ENCODE assay signal across 24 cellular contexts in genomic region chr6:20575691-20576451, GRCh38. TPM values are rescaled to one million over a fixed set of nuclear protein-coding genes. Genes with fewer than 3 reads are reported as not detected.
DNase-seq lines count a peak whose midpoint lies in the region; ATAC-seq and TF ChIP-seq lines count a peak whose summit lies in the region.
"Had no signal": no experiment of that assay in that cellular context is flagged by ENCODE, and none has a peak within 500 bp of the region (broad histone marks: within the 10 kb centered on the region; RNA-seq: fewer than 3 reads in every experiment).

No MANE protein-coding gene starts in this region.

- H4K20me1 ChIP-seq in Loucy (ENCODE audit: insufficient read depth, low read length, poor library complexity, severe bottlenecking) (no peaks in the 10 kb centered on the region), neural cell (ENCODE audit: insufficient read depth) (no peaks in the 10 kb centered on the region), PC-3 (ENCODE audit: low read length) (no peaks in the 10 kb centered on the region)

- no peak overlapping the region for H2AFZ ChIP-seq in Loucy (ENCODE audit: low read length)
- no peak overlapping the region for H2AFZ ChIP-seq in neural cell (ENCODE audit: low read depth, low read length)
- no peak overlapping the region for H2AFZ ChIP-seq in PC-3 (ENCODE audit: low read length)

- POLR2A ChIA-PET in PC-3 (lab: Charles Lee; ENCODE audit: unreplicated experiment) = no interaction called here

- H3K4me1 ChIP-seq in Loucy (ENCODE audit: insufficient read depth, low read length, poor library complexity, severe bottlenecking) (peaks cover 64% of the 10 kb centered on the region), endocrine pancreas (ENCODE audit: control insufficient read depth, insufficient read depth, low read length) (peaks cover 30% of the 10 kb centered on the region), PC-3 (ENCODE audit: insufficient read depth, low read length) (peaks cover 5% of the 10 kb centered on the region)
- H3K4me1 ChIP-seq: prostate gland had no signal

- H3K4me2 ChIP-seq in Loucy (ENCODE audit: low read depth, low read length, poor library complexity, severe bottlenecking) = peak overlapping the region; percentile 56
- peak overlapping the region; percentile 61 for H3K4me2 ChIP-seq in neural cell (ENCODE audit: low read length)
- no peak overlapping the region for H3K4me2 ChIP-seq in PC-3 (ENCODE audit: low read length)

- intact Hi-C loops in posterior vena cava (cut with DNase I) (no loop called here), PC-3 (cut with micrococcal nuclease) (no loop called here)

- H3K79me2 ChIP-seq in Loucy (ENCODE audit: insufficient read depth, low read length) (peaks cover 63% of the 10 kb centered on the region), neural cell (replicated peaks; ENCODE audit: insufficient read depth, low read length) (peaks cover 8% of the 10 kb centered on the region), PC-3 (ENCODE audit: low read length) (no peaks in the 10 kb centered on the region)

- H3K9ac ChIP-seq in Loucy (ENCODE audit: low read depth, low read length, poor library complexity, severe bottlenecking) (peak overlapping the region; percentile 84), endocrine pancreas (ENCODE audit: control insufficient read depth, insufficient read depth, low read length) (no peak overlapping the region), neural cell (ENCODE audit: low read length) (peak overlapping the region; percentile 8), PC-3 (ENCODE audit: low read length) (no peak overlapping the region)

- TF ChIP-seq CTCF in Loucy (conservative IDR thresholded peaks at IDR 0.05; ENCODE audit: low read length) (no peak), neural cell (IDR thresholded peaks at IDR 0.05; ENCODE audit: poor library complexity, severe bottlenecking) (no peak), PC-3 (conservative IDR thresholded peaks at IDR 0.05; ENCODE audit: low read depth, low read length) (no peak)

- H3K27me3 ChIP-seq in Loucy (ENCODE audit: insufficient read depth, low read length, poor library complexity, severe bottlenecking) = no peaks in the 10 kb centered on the region
- no peaks in the 10 kb centered on the region for H3K27me3 ChIP-seq in endocrine pancreas (ENCODE audit: control insufficient read depth, insufficient read depth, low read length)
- no peaks in the 10 kb centered on the region for H3K27me3 ChIP-seq in neural cell (ENCODE audit: insufficient read depth, low read depth, low read length)
- H3K27me3 ChIP-seq in PC-3 (ENCODE audit: low read length) = no peaks in the 10 kb centered on the region
- H3K27me3 ChIP-seq: dorsolateral prefrontal cortex had no signal

- H3K9me2 ChIP-seq in Loucy (replicated peaks; ENCODE audit: low read depth, low read length) (no peaks in the 10 kb centered on the region), neural cell (ENCODE audit: insufficient read depth, low read length) (no peaks in the 10 kb centered on the region), PC-3 (replicated peaks; ENCODE audit: low read length) (no peaks in the 10 kb centered on the region)

- 0 out of 2 replicates have a peak, but pooled peaks cover 15% of the 10 kb centered on the region for H3F3A ChIP-seq in Loucy (ENCODE audit: low read depth)
- peaks cover 5% of the 10 kb centered on the region for H3F3A ChIP-seq in neural cell (ENCODE audit: insufficient read depth, low read length, poor library complexity, severe bottlenecking)
- no peaks in the 10 kb centered on the region for H3F3A ChIP-seq in PC-3 (ENCODE audit: low read length, unreplicated experiment)

- H3K36me3 ChIP-seq in Loucy (ENCODE audit: insufficient read depth, low read length) (peaks cover 9% of the 10 kb centered on the region; the same call in 1 of the 2 replicates), endocrine pancreas (ENCODE audit: control insufficient read depth, insufficient read depth, low read length) (no peaks in the 10 kb centered on the region), neural cell (ENCODE audit: insufficient read depth, low read length) (no peaks in the 10 kb centered on the region), PC-3 (ENCODE audit: low read depth, low read length) (no peaks in the 10 kb centered on the region; the same call in 1 of the 2 replicates)
- H3K36me3 ChIP-seq: prostate gland had no signal

- peak; percentile 40 for TF ChIP-seq EP300 in neural cell (conservative IDR thresholded peaks at IDR 0.05; ENCODE audit: poor library complexity, severe bottlenecking)

- DNase-seq in NCI-H524 treated with DMSO at 0.1 percent for 48 hours (lab: John Stamatoyannopoulos, UW) (peak; percentile 48), OCI-M2 (lab: John Stamatoyannopoulos, UW; ENCODE audit: unreplicated experiment) (no peak), posterior vena cava (ENCODE audit: low spot score) (no peak), PC-3 (no peak)
- DNase-seq: activated CD4-positive, alpha-beta T cell treated with anti-CD3 and anti-CD28 coated beads, Interleukin-2, amount 50 U/mL, for 48 hours; activated naive CD4-positive, alpha-beta T cell; activated T-cell treated with anti-CD3 and anti-CD28 coated beads, Interleukin-2, amount 50 U/mL, for 1 hour; CD4-positive, alpha-beta memory T cell; DMS79 treated with DMSO at 0.1 percent for 48 hours; dorsolateral prefrontal cortex; GOT3; IMR-90; nephron progenitor cell; NK-92 treated with Interleukin-12 subunit alpha and Interleukin-12 subunit beta, amount 100 ng/mL, for 24 hours; small intestine; stimulated activated CD4-positive, alpha-beta T cell treated with anti-CD3 and anti-CD28 coated beads, Interleukin-2, amount 100 ng/mL, for 48 hours; stimulated activated naive CD8-positive, alpha-beta T cell treated with anti-CD3 and anti-CD28 coated beads, Interleukin-15, amount 100 ng/mL, for 72 hours; trophoblast cell had no signal

- H3K4me3 ChIP-seq in Loucy (ENCODE audit: low read length, poor library complexity, severe bottlenecking) (peak overlapping the region; percentile 35), endocrine pancreas (ENCODE audit: control insufficient read depth, insufficient read depth, low read length) (peak overlapping the region; percentile 26), neural cell (ENCODE audit: low read length) (peak overlapping the region; percentile 39), PC-3 (ENCODE audit: low read length) (no peak overlapping the region)
- H3K4me3 ChIP-seq: dorsolateral prefrontal cortex, prostate gland had no signal

- H3K27ac ChIP-seq in neural cell (ENCODE audit: low read length) (peak overlapping the region; percentile 46), PC-3 (ENCODE audit: low read length) (no peak overlapping the region)
- H3K27ac ChIP-seq: dorsolateral prefrontal cortex, prostate gland had no signal

- no peak for TF ChIP-seq RAD21 in neural cell (conservative IDR thresholded peaks at IDR 0.05)

- H3K9me3 ChIP-seq in Loucy (ENCODE audit: insufficient read depth, low read depth, low read length) (no peaks in the 10 kb centered on the region), endocrine pancreas (ENCODE audit: control insufficient read depth, low read length) (no peaks in the 10 kb centered on the region), neural cell (ENCODE audit: low read length) (no peaks in the 10 kb centered on the region), PC-3 (ENCODE audit: low read length) (no peaks in the 10 kb centered on the region)
- H3K9me3 ChIP-seq: prostate gland had no signal

- CTCF ChIA-PET in PC-3 (lab: Charles Lee) = no interaction called here

- BruUV-seq in PC-3 (replicated peaks; lab: Mats Ljungman, UMichigan) = no TSS peak

- no peak for ATAC-seq in PC-3
- ATAC-seq: SK-N-SH treated with all-trans-retinoic acid at 6 μM for 48 hours; stimulated activated naive CD8-positive, alpha-beta T cell treated with anti-CD3 and anti-CD28 coated beads, Interleukin-15, amount 100 ng/mL, for 72 hours; WTC11 had no signal

TF ChIP-seq in neural cell, 6 proteins besides CTCF, POLR2A, EP300 and RAD21:
- TF ChIP-seq SMC3 (conservative IDR thresholded peaks at IDR 0.05; ENCODE audit: poor library complexity) = no peak

RNA-seq across cellular contexts. Expression of gene CDKAL1, which starts 41.6 kb away (rescaled TPM):
- polyA plus RNA-seq in neural cell = 10.7 and 11.2 TPM in 2 replicates
- polyA minus RNA-seq in neural cell = 30.9 and 34.4 TPM in 2 replicates
- total RNA-seq in posterior vena cava = 10 to 100 TPM; 13.1 TPM
- 13.8 and 14.9 TPM in 2 replicates for total RNA-seq in PC-3 (2014; rRNA removed)

Comparison
In these comparisons a context has a peak if more than half of its experiments do, and no peak if none do; other contexts are left out.
1. H3K9ac ChIP-seq: peak in Loucy (single experiment) and neural cell (single experiment); none in endocrine pancreas (single experiment) and PC-3 (single experiment).